Comparison of ENCODE assay signal across 11 cellular contexts in genomic region chr3:87811953-87812352, GRCh38. TPM values are rescaled to one million over a fixed set of nuclear protein-coding genes. Genes with fewer than 3 reads are reported as not detected.
"Had no signal": no experiment of that assay in that cellular context is flagged by ENCODE, and none has a peak within 500 bp of the region (broad histone marks: within the 10 kb centered on the region; RNA-seq: fewer than 3 reads in every experiment).

No MANE protein-coding gene starts in this region.

- H2AFZ ChIP-seq: GM23248, GM23338 had no signal

- H3K4me1 Mint-ChIP-seq: GM23338 had no signal

- H3K36me3 ChIP-seq: HAP-1 had no signal

- ATAC-seq: GM23338, HCT116 had no signal

- FAIRE-seq: H1, H54 had no signal

- H3K27ac Mint-ChIP-seq: GM23338 had no signal

- H3K4me1 ChIP-seq: HAP-1 had no signal

- H3K4me3 Mint-ChIP-seq: GM23338, HFFc6 had no signal

- H3K9me3 ChIP-seq: HAP-1 had no signal

- DNase-seq: GM23248, GOT3, H7, HCEC 1CT, HFFc6 had no signal

- H3K27ac ChIP-seq: GM23248 had no signal

- H3K4me3 ChIP-seq: GM23248, GM23338, HAP-1 had no signal

- H3K9ac ChIP-seq: GM23248 had no signal

- H3K4me2 ChIP-seq: GM23338 had no signal

RNA-seq across cellular contexts. Expression of gene HTR1F, which starts 19.4 kb away (rescaled TPM):
- total RNA-seq: H4, H7 had no signal
